In the genomic region with DNA sequence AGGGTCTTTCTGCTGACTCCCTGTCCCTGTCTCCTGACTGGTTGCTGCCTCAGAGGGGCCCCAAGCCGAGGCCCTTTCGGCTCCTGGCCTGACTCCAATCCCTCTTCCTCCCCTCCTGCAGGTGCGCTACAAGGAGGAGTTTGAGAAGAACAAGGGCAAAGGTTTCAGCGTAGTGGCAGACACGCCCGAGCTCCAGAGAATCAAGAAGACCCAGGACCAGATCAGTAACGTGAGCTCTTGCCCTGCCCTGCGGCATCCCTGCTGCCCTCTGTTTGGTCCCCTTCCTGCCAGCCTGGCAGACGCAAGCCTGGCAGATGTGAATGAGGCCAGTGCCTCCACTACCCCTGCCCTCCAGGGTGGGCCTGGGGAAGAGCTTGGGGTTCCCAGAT, we compare ENCODE assay signal across 8 cellular contexts. TPM values are rescaled to one million over a fixed set of nuclear protein-coding genes. Genes with fewer than 3 reads are reported as not detected.
DNase-seq lines count a peak whose midpoint lies in the region; ATAC-seq lines count a peak whose summit lies in the region.

No MANE protein-coding gene starts in this region.

- DNase-seq in activated T-cell treated with anti-CD3 and anti-CD28 coated beads, Interleukin-2, amount 50 U/mL, for 72 hours: peak; percentile 34 to 48
- DNase-seq in neuronal stem cell (ENCODE audit: low spot score) (no peak), NCI-H187 (lab: John Stamatoyannopoulos, UW) (no peak), NCI-H1048 (lab: John Stamatoyannopoulos, UW) (no peak), left lobe of liver (ENCODE audit: low spot score) (no peak), SJCRH30 (no peak)

- no peak overlapping the region for H3K4me2 ChIP-seq in neuronal stem cell (ENCODE audit: insufficient read depth, low read length, poor library complexity, severe bottlenecking)

- no peak overlapping the region for H4K8ac ChIP-seq in neuronal stem cell (ENCODE audit: low read depth, low read length)

- no peak overlapping the region for H3K14ac ChIP-seq in neuronal stem cell (ENCODE audit: low read length)

- H3K27ac ChIP-seq in neuronal stem cell (replicated peaks; ENCODE audit: low read length) (no peak overlapping the region), SJCRH30 (no peak overlapping the region)

- H3K9me3 ChIP-seq in neuronal stem cell (replicated peaks in 1 of 2; ENCODE audit: control insufficient read depth in 2 of 2, insufficient read depth in 1 of 2, low read depth in 1 of 2, low read length in 2 of 2) (no peaks in the 10 kb centered on the region), SJCRH30 (replicated peaks) (no peaks in the 10 kb centered on the region)

- H3K4me1 Mint-ChIP-seq in activated T-cell treated with anti-CD3 and anti-CD28 coated beads, Interleukin-2, amount 50 U/mL, for 72 hours (ENCODE audit: low read depth): peaks cover 59% of the 10 kb centered on the region

- H3K27me3 Mint-ChIP-seq in activated T-cell treated with anti-CD3 and anti-CD28 coated beads, Interleukin-2, amount 50 U/mL, for 72 hours (ENCODE audit: low read depth): no peaks in the 10 kb centered on the region

- H2BK15ac ChIP-seq in neuronal stem cell (ENCODE audit: low read length): no peak overlapping the region

- H2BK12ac ChIP-seq in neuronal stem cell (ENCODE audit: low read length): no peak overlapping the region

- peaks cover 2 to 71% of the 10 kb centered on the region in 2 donors for H3K36me3 ChIP-seq in neuronal stem cell (replicated peaks in 1 of 2; ENCODE audit: control insufficient read depth in 2 of 2, insufficient read depth in 2 of 2, low read length in 2 of 2)
- peaks cover 3% of the 10 kb centered on the region; the same call in 1 of the 2 replicates for H3K36me3 ChIP-seq in SJCRH30

- H3K36me3 Mint-ChIP-seq in activated T-cell treated with anti-CD3 and anti-CD28 coated beads, Interleukin-2, amount 50 U/mL, for 72 hours (ENCODE audit: insufficient read depth in 2 of 2): peaks cover 7 to 28% of the 10 kb centered on the region in 2 donors

- peaks cover 3% of the 10 kb centered on the region for H3K79me1 ChIP-seq in neuronal stem cell (ENCODE audit: low read depth, low read length)

- no peak overlapping the region for H3K18ac ChIP-seq in neuronal stem cell (ENCODE audit: low read length)

- peak overlapping the region; percentile 71 for H3K27ac Mint-ChIP-seq in activated T-cell treated with anti-CD3 and anti-CD28 coated beads, Interleukin-2, amount 50 U/mL, for 72 hours

- H2AFZ ChIP-seq in neuronal stem cell (ENCODE audit: low read length): no peak overlapping the region

- no peak overlapping the region for H2BK5ac ChIP-seq in neuronal stem cell (ENCODE audit: low read length)

- WGBS in neuronal stem cell (ENCODE audit: extremely low coverage in 2 of 2, insufficient read length in 2 of 2, insufficient replicate concordance in 1 of 2), 2 donors: no CpG with 5 or more reads among the region's 9 CpGs

- H3K23ac ChIP-seq in neuronal stem cell (ENCODE audit: low read depth, low read length, poor library complexity): no peak overlapping the region

- H2BK120ac ChIP-seq in neuronal stem cell (ENCODE audit: low read depth, low read length): no peak overlapping the region

- H3K4me1 ChIP-seq in neuronal stem cell (ENCODE audit: control insufficient read depth in 2 of 2, insufficient read depth in 1 of 2, low read depth in 1 of 2, low read length in 2 of 2) (peaks cover 4 to 28% of the 10 kb centered on the region in 2 donors), SJCRH30 (peaks cover 24% of the 10 kb centered on the region)

- no peak overlapping the region for H2AK5ac ChIP-seq in neuronal stem cell (ENCODE audit: low read depth, low read length)

- no peak overlapping the region for H4K91ac ChIP-seq in neuronal stem cell (ENCODE audit: low read depth, low read length, poor library complexity)

- H3K9me3 Mint-ChIP-seq in activated T-cell treated with anti-CD3 and anti-CD28 coated beads, Interleukin-2, amount 50 U/mL, for 72 hours: peaks cover 0 to 1% of the 10 kb centered on the region in 2 donors

- H3K4me3 ChIP-seq in neuronal stem cell (ENCODE audit: low read length in 2 of 2): no peak overlapping the region
- H3K4me3 ChIP-seq in SJCRH30: no peak overlapping the region

- H3K27me3 ChIP-seq in neuronal stem cell (ENCODE audit: control insufficient read depth in 3 of 3, insufficient read depth in 3 of 3, low read depth in 1 of 3, low read length in 3 of 3): no peaks in the 10 kb centered on the region
- H3K27me3 ChIP-seq in SJCRH30: no peaks in the 10 kb centered on the region

- peak overlapping the region; percentile 69 to 79 for H3K4me3 Mint-ChIP-seq in activated T-cell treated with anti-CD3 and anti-CD28 coated beads, Interleukin-2, amount 50 U/mL, for 72 hours

- ATAC-seq in GM18867 (IDR thresholded peaks at IDR 0.05; ENCODE audit: unreplicated experiment) (peak; percentile 13), HG02981 (IDR thresholded peaks at IDR 0.05; ENCODE audit: unreplicated experiment) (peak; percentile 9), left lobe of liver (no peak)
- peak; percentile 50 to 53 for ATAC-seq in activated T-cell treated with anti-CD3 and anti-CD28 coated beads, Interleukin-2, amount 50 U/mL, for 72 hours (replicated peaks in 1 of 2)

- peak overlapping the region; percentile 6 for H3K4ac ChIP-seq in neuronal stem cell (ENCODE audit: low read length)

- H3K9ac ChIP-seq in neuronal stem cell (ENCODE audit: low read depth, low read length, poor library complexity): no peak overlapping the region

RNA-seq across cellular contexts. Expression of gene LASP1, which starts 28.4 kb away (rescaled TPM):
- total RNA-seq in activated T-cell treated with anti-CD3 and anti-CD28 coated beads, Interleukin-2, amount 50 U/mL, for 72 hours: 100 to 1,000 TPM; 160 to 172 TPM
- polyA plus RNA-seq in neuronal stem cell (2013, experiment 1 of 2): 77.5 TPM
- 79.6 TPM for polyA plus RNA-seq in neuronal stem cell (2013, experiment 2 of 2)
- total RNA-seq in left lobe of liver: 58.5 TPM
- total RNA-seq in SJCRH30 (2014; rRNA removed; shearing (Covaris generic)): 36.7 and 38.8 TPM in 2 replicates

RNA-seq across cellular contexts. Expression of gene RPL23, which starts 44.8 kb away (rescaled TPM):
- 1,000 to 10,000 TPM; 1,230 to 1,505 TPM for total RNA-seq in activated T-cell treated with anti-CD3 and anti-CD28 coated beads, Interleukin-2, amount 50 U/mL, for 72 hours
- 5,636 TPM for polyA plus RNA-seq in neuronal stem cell (2013, experiment 1 of 2)
- polyA plus RNA-seq in neuronal stem cell (2013, experiment 2 of 2): 5,601 TPM
- 371 TPM for total RNA-seq in left lobe of liver
- 2,556 and 2,769 TPM in 2 replicates for total RNA-seq in SJCRH30 (2014; rRNA removed; shearing (Covaris generic))

Comparison
In these comparisons a context has a peak if more than half of its experiments do, and no peak if none do; other contexts are left out.
1. DNase-seq: peak in activated T-cell treated with anti-CD3 and anti-CD28 coated beads, Interleukin-2, amount 50 U/mL, for 72 hours (2 of 2); none in neuronal stem cell (single experiment), NCI-H187 (0 of 2), NCI-H1048 (single experiment), left lobe of liver (single experiment) and SJCRH30 (0 of 2).